In the genomic region with DNA sequence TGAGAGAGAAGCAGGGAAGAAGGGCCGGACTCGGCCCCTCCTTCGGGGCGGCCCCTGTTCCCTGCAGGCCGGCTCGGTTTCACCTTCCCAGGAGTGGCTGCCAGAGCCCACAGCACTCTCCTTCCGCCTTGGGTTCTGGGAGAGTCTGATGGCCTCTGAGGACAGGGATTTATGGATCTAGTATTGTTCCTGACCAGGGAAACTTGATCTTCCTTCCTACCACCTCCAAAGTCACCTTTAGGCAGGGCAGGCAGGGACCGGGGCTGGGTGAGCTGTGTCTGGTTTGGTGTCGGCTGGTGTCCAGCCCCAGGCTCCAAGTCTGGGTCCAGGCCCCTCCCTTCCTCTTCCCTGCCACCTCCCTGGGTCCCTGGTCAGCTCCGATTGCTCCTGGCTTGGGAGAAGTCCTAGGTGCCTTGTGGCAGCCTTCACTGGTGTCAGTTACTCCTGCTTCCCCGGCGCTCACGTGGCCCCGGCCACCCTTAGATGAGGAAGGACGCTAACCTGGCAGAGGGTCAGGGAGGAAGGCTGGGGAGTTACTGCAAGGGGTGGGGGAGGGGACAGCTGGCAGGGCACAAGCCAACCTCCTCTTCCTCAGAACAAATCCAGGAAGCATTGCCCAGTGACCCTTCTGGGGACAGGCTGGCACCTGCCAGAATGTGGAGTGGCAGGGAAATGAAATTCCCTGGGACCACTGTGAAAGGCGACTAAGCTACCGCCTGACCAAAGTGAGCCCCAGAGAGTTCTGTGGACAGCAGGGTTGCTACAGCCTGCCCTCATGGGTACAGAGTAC, we compare ENCODE assay signal across 10 cellular contexts. TPM values are rescaled to one million over a fixed set of nuclear protein-coding genes. Genes with fewer than 3 reads are reported as not detected.
DNase-seq lines count a peak whose midpoint lies in the region; ATAC-seq and TF ChIP-seq lines count a peak whose summit lies in the region.
"Had no signal": no experiment of that assay in that cellular context is flagged by ENCODE, and none has a peak within 500 bp of the region (broad histone marks: within the 10 kb centered on the region; RNA-seq: fewer than 3 reads in every experiment).

No MANE protein-coding gene starts in this region.

- no peak for DNase-seq in activated naive CD4-positive, alpha-beta T cell (lab: John Stamatoyannopoulos, UW)
- DNase-seq in activated naive CD8-positive, alpha-beta T cell treated with anti-CD3 and anti-CD28 coated beads, Interleukin-2, amount 50 U/mL, for 24 hours: no peak
- DNase-seq in medulla oblongata (ENCODE audit: extremely low spot score): peak; percentile 85
- DNase-seq in vagina (ENCODE audit: extremely low spot score in 2 of 2): no peak
- no peak for DNase-seq in COLO829 (ENCODE audit: low spot score)
- DNase-seq in NCI-H748 treated with DMSO at 0.1 percent for 48 hours (lab: John Stamatoyannopoulos, UW): no peak
- no peak for DNase-seq in activated CD4-positive, CD25-positive, alpha-beta regulatory T cell (lab: John Stamatoyannopoulos, UW)

- peaks cover 68% of the 10 kb centered on the region for H3K4me1 Mint-ChIP-seq in activated naive CD4-positive, alpha-beta T cell treated with anti-CD3 and anti-CD28 coated beads, Interleukin-2, amount 50 U/mL, for 24 hours
- H3K4me1 Mint-ChIP-seq in activated naive CD8-positive, alpha-beta T cell treated with anti-CD3 and anti-CD28 coated beads, Interleukin-2, amount 50 U/mL, for 24 hours: peaks cover 64% of the 10 kb centered on the region

- H3K9me3 Mint-ChIP-seq in activated naive CD4-positive, alpha-beta T cell treated with anti-CD3 and anti-CD28 coated beads, Interleukin-2, amount 50 U/mL, for 24 hours: no peaks in the 10 kb centered on the region
- H3K9me3 Mint-ChIP-seq in activated naive CD8-positive, alpha-beta T cell treated with anti-CD3 and anti-CD28 coated beads, Interleukin-2, amount 50 U/mL, for 24 hours: no peaks in the 10 kb centered on the region

- no peak for ATAC-seq in activated naive CD8-positive, alpha-beta T cell treated with anti-CD3 and anti-CD28 coated beads, Interleukin-2, amount 50 U/mL, for 24 hours

- peaks cover 0 to 15% of the 10 kb centered on the region in 2 donors for H3K36me3 ChIP-seq in vagina

- peak overlapping the region; percentile 73 for H3K4me3 Mint-ChIP-seq in activated naive CD4-positive, alpha-beta T cell treated with anti-CD3 and anti-CD28 coated beads, Interleukin-2, amount 50 U/mL, for 24 hours
- peak overlapping the region; percentile 56 for H3K4me3 Mint-ChIP-seq in activated naive CD8-positive, alpha-beta T cell treated with anti-CD3 and anti-CD28 coated beads, Interleukin-2, amount 50 U/mL, for 24 hours

- H3K27me3 Mint-ChIP-seq in activated naive CD4-positive, alpha-beta T cell treated with anti-CD3 and anti-CD28 coated beads, Interleukin-2, amount 50 U/mL, for 24 hours: no peaks in the 10 kb centered on the region
- no peaks in the 10 kb centered on the region for H3K27me3 Mint-ChIP-seq in activated naive CD8-positive, alpha-beta T cell treated with anti-CD3 and anti-CD28 coated beads, Interleukin-2, amount 50 U/mL, for 24 hours

- peak overlapping the region in 1 of 2 donors; percentile 25 for H3K4me3 ChIP-seq in vagina

- H3K36me3 Mint-ChIP-seq in activated naive CD4-positive, alpha-beta T cell treated with anti-CD3 and anti-CD28 coated beads, Interleukin-2, amount 50 U/mL, for 24 hours: peaks cover 10% of the 10 kb centered on the region
- peaks cover 13% of the 10 kb centered on the region for H3K36me3 Mint-ChIP-seq in activated naive CD8-positive, alpha-beta T cell treated with anti-CD3 and anti-CD28 coated beads, Interleukin-2, amount 50 U/mL, for 24 hours (ENCODE audit: low read depth)

- peaks cover 8% of the 10 kb centered on the region for H3K4me1 ChIP-seq in vagina

- peak overlapping the region; percentile 97 for H3K27ac Mint-ChIP-seq in activated naive CD4-positive, alpha-beta T cell treated with anti-CD3 and anti-CD28 coated beads, Interleukin-2, amount 50 U/mL, for 24 hours
- peak overlapping the region; percentile 94 for H3K27ac Mint-ChIP-seq in activated naive CD8-positive, alpha-beta T cell treated with anti-CD3 and anti-CD28 coated beads, Interleukin-2, amount 50 U/mL, for 24 hours

- H3K9me3 ChIP-seq in vagina: no peaks in the 10 kb centered on the region

- intact Hi-C loops in vagina (cut with DNase I): no loop called here

- no peak for TF ChIP-seq POLR2A in vagina (IDR thresholded peaks at IDR 0.05)

- H3K27ac ChIP-seq in vagina: peak overlapping the region; percentile 60

- TF ChIP-seq CTCF in vagina (IDR thresholded peaks at IDR 0.05): no peak

- H3K27me3 ChIP-seq in vagina: no peaks in the 10 kb centered on the region

RNA-seq across cellular contexts. Expression of gene RFX1, which starts 18.8 kb away (rescaled TPM):
- 9.6 TPM for total RNA-seq in vagina

RNA-seq across cellular contexts. Expression of gene DCAF15, which starts 35.0 kb away (rescaled TPM):
- 20.6 TPM for total RNA-seq in vagina

RNA-seq across cellular contexts. Expression of gene RLN3, which starts 40.7 kb away (rescaled TPM):
- not detected for total RNA-seq in vagina
- total RNA-seq: Daoy, SK-MEL-5 had no signal

RNA-seq across cellular contexts. Expression of gene IL27RA, which starts 44.3 kb away (rescaled TPM):
- 1.5 TPM for total RNA-seq in vagina

RNA-seq across cellular contexts. Expression of gene PODNL1, which starts 49.1 kb away (rescaled TPM):
- total RNA-seq in vagina: 5.2 TPM
- total RNA-seq: Daoy, SK-MEL-5 had no signal
